8 cellular contexts compared by ENCODE assay signal in the genomic region with DNA sequence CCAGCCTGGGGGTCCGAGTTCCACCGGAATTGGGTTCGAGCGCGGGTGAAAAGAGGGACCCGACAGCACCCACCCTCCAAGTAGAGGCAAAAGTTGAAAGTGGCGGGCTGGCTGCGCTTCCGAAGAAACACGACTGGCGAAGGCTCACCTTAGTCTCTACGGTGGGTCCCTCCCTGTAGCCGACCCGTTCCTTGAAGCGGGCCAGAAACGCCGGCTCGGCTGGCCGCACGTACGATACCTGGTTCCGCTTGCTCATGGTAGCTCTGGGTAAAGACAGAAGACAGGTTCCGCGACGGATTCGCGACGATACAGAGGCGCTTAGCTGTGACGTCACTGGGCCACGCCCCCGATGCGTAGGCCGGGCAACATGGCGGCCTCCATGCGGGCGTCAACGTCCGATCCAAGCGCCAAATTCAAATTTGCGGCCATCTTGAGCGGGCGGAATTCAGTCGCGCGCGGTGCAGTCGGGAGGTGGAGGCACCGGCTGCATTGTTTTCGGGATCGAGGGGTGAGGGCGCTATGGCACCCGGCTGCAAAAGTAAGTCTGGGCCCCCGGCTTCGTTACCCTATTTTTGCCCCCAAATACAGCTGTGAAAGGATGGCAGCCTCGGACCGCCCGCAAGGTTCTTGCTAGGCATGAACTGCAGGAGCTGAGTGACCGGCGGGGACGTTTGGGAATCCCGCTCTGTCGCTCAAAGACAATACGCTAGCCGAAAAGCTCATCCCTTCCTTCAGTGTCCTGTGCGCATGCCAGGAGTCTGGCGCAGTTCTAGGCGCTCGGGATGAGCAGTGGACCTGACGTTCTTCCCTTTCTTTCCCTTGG. TPM values are rescaled to one million over a fixed set of nuclear protein-coding genes. Genes with fewer than 3 reads are reported as not detected.
DNase-seq lines count a peak whose midpoint lies in the region; ATAC-seq and TF ChIP-seq lines count a peak whose summit lies in the region.

A gene (minus strand): TSS at position 273 of the 823 bp plus-strand sequence. CDS start 17 bp downstream, at position 256.
A gene with protein sequence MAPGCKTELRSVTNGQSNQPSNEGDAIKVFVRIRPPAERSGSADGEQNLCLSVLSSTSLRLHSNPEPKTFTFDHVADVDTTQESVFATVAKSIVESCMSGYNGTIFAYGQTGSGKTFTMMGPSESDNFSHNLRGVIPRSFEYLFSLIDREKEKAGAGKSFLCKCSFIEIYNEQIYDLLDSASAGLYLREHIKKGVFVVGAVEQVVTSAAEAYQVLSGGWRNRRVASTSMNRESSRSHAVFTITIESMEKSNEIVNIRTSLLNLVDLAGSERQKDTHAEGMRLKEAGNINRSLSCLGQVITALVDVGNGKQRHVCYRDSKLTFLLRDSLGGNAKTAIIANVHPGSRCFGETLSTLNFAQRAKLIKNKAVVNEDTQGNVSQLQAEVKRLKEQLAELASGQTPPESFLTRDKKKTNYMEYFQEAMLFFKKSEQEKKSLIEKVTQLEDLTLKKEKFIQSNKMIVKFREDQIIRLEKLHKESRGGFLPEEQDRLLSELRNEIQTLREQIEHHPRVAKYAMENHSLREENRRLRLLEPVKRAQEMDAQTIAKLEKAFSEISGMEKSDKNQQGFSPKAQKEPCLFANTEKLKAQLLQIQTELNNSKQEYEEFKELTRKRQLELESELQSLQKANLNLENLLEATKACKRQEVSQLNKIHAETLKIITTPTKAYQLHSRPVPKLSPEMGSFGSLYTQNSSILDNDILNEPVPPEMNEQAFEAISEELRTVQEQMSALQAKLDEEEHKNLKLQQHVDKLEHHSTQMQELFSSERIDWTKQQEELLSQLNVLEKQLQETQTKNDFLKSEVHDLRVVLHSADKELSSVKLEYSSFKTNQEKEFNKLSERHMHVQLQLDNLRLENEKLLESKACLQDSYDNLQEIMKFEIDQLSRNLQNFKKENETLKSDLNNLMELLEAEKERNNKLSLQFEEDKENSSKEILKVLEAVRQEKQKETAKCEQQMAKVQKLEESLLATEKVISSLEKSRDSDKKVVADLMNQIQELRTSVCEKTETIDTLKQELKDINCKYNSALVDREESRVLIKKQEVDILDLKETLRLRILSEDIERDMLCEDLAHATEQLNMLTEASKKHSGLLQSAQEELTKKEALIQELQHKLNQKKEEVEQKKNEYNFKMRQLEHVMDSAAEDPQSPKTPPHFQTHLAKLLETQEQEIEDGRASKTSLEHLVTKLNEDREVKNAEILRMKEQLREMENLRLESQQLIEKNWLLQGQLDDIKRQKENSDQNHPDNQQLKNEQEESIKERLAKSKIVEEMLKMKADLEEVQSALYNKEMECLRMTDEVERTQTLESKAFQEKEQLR (N-terminal part only) (plus strand): TSS at position 448 of the 823 bp plus-strand sequence. CDS start 72 bp downstream, at position 520.

- peak; percentile 81 for TF ChIP-seq POLR2A in GM19099 (IDR thresholded peaks at IDR 0.05; ENCODE audit: extremely low read depth, insufficient read length, low read depth)

- peak within 1 kb of the TSS; percentile 68 for H3K27ac Mint-ChIP-seq in chondrocyte (ENCODE audit: unreplicated experiment)

- peak; percentile 92 for ATAC-seq in HG03432 (IDR thresholded peaks at IDR 0.05; ENCODE audit: unreplicated experiment)

- peak within 1 kb of the TSS; percentile 78 for H3K4me3 Mint-ChIP-seq in chondrocyte (ENCODE audit: unreplicated experiment)

- H3K9me3 Mint-ChIP-seq in chondrocyte (ENCODE audit: low read depth): peaks cover 21% of the 10 kb centered on the region

- TF ChIP-seq CTCF in chondrocyte (IDR thresholded peaks at IDR 0.05) (peak; percentile 28), kidney epithelial cell (IDR thresholded peaks at IDR 0.05; ENCODE audit: insufficient read depth, low read length, poor library complexity, severe bottlenecking) (no peak)

- peaks cover 20% of the 10 kb centered on the region for H3K36me3 Mint-ChIP-seq in chondrocyte (ENCODE audit: low read depth)

- no peaks in the 10 kb centered on the region for H3K27me3 ChIP-seq in kidney epithelial cell (ENCODE audit: control insufficient read depth, insufficient read depth, low read length)

- peak within 1 kb of the TSS; percentile 93 for H3K4me3 ChIP-seq in kidney epithelial cell (ENCODE audit: low read depth, low read length)

- H3K36me3 ChIP-seq in kidney epithelial cell (ENCODE audit: control insufficient read depth, insufficient read depth, low read length): peaks cover 1% of the 10 kb centered on the region

- no peaks in the 10 kb centered on the region for H3K27me3 Mint-ChIP-seq in chondrocyte (ENCODE audit: low read depth)

- peaks cover 16% of the 10 kb centered on the region for H3K4me1 Mint-ChIP-seq in chondrocyte (ENCODE audit: low read depth)

- DNase-seq in AG20443 (ENCODE audit: low spot score): peak; percentile 99
- peak; percentile 93 for DNase-seq in NCI-H460 (ENCODE audit: extremely low read depth, low read depth)
- DNase-seq in activated CD4-positive, alpha-beta T cell treated with anti-CD3 and anti-CD28 coated beads for 1 hour: peak; percentile 97
- peak; percentile 97 for DNase-seq in chondrocyte (ENCODE audit: low spot score)
- peak; percentile 74 for DNase-seq in kidney epithelial cell (ENCODE audit: low read depth)
- peak; percentile 93 to 97 for DNase-seq in stimulated activated CD4-positive, alpha-beta T cell treated with anti-CD3 and anti-CD28 coated beads, Interleukin-15, amount 100 ng/mL, for 48 hours (ENCODE audit: low read depth in 2 of 2)

RNA-seq across cellular contexts. Expression of the first gene that starts in this region (rescaled TPM):
- 28.2 and 29.4 TPM in 2 replicates for total RNA-seq in NCI-H460 (2014; rRNA removed; shearing (Covaris generic))
- 15.2 and 15.6 TPM in 2 replicates for polyA plus RNA-seq in NCI-H460 (2014; cell fraction: nucleus; rRNA removed)
- total RNA-seq in chondrocyte (23.8 to 39.4 TPM (median 25.8 TPM) in 3 replicates), kidney epithelial cell (18.8 and 20.6 TPM in 2 replicates)

RNA-seq across cellular contexts. Expression of the second gene that starts in this region (rescaled TPM):
- total RNA-seq in NCI-H460 (2014; rRNA removed; shearing (Covaris generic)): 14.3 and 17.4 TPM in 2 replicates
- 9.6 and 12.8 TPM in 2 replicates for polyA plus RNA-seq in NCI-H460 (2014; cell fraction: nucleus; rRNA removed)
- total RNA-seq in chondrocyte: 2.2 to 2.7 TPM (median 2.5 TPM) in 3 replicates
- total RNA-seq in kidney epithelial cell: 2.2 and 6.9 TPM in 2 replicates

Comparison
In these comparisons a context has a peak if more than half of its experiments do, and no peak if none do; other contexts are left out.
1. Peak in every context shown above with its lines: DNase-seq, ATAC-seq and H3K4me3 ChIP-seq.